27 cellular contexts compared by ENCODE assay signal in the genomic region with DNA sequence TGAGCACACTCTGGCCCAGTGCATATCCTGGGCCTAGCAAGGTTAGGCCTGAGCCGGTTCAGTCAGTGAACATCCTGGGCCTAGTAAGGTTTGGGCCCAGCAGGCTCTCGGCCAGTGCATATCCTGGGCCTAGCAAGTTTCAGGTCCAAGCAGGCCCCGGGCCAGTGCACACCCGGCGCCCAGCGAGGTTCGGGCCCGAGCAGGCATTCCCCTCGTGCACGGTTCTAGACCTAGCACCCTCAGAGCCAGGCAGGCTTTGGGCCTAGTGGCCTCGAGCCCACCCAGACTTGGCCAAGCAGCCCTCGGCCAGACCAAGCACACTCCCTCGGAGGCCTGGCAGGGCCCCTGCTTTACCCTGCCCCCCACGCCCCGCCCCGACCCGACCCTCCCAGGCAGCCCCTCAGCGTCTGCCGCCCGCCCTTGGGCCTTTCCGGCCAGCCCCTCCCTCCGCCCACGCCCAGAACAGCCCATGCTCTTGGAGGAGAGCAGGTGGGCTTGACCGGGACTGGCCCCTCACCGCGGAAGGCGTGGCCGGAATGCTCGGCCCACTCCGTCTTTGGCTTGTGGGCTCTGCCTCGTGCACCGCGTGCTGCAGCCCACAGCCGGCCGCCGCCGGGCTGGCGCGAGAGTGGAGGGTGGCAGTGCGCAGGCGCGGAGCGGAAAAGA. TPM values are rescaled to one million over a fixed set of nuclear protein-coding genes. Genes with fewer than 3 reads are reported as not detected.
"Had no signal": no experiment of that assay in that cellular context is flagged by ENCODE, and none has a peak within 500 bp of the region (broad histone marks: within the 10 kb centered on the region; RNA-seq: fewer than 3 reads in every experiment).

A gene with protein sequence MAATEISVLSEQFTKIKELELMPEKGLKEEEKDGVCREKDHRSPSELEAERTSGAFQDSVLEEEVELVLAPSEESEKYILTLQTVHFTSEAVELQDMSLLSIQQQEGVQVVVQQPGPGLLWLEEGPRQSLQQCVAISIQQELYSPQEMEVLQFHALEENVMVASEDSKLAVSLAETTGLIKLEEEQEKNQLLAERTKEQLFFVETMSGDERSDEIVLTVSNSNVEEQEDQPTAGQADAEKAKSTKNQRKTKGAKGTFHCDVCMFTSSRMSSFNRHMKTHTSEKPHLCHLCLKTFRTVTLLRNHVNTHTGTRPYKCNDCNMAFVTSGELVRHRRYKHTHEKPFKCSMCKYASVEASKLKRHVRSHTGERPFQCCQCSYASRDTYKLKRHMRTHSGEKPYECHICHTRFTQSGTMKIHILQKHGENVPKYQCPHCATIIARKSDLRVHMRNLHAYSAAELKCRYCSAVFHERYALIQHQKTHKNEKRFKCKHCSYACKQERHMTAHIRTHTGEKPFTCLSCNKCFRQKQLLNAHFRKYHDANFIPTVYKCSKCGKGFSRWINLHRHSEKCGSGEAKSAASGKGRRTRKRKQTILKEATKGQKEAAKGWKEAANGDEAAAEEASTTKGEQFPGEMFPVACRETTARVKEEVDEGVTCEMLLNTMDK (minus strand): TSS at position 630 of the 666 bp plus-strand sequence. CDS start 935 bp downstream, outside the sequence.

- H2AFZ ChIP-seq: hepatocyte had no signal

- H3K27me3 Mint-ChIP-seq: activated CD4-positive, alpha-beta T cell treated with anti-CD3 and anti-CD28 coated beads for 36 hours; activated naive CD8-positive, alpha-beta T cell treated with anti-CD3 and anti-CD28 coated beads for 36 hours; natural killer cell treated with Interleukin-12 subunit alpha and Interleukin-12 subunit beta and Interleukin-15 and Interleukin-18, amount 100 ng/mL, for 72 hours; stimulated activated memory B cell treated with anti-CD40 and anti-IgM and Interleukin-4, amounts not matched to agents 10 μg/mL and 1 μg/mL and 100 μg/mL, for 72 hours had no signal

- H3K27ac Mint-ChIP-seq: activated B cell treated with CpG ODN at 0.5 μM for 24 hours; activated CD4-positive, alpha-beta T cell treated with anti-CD3 and anti-CD28 coated beads for 36 hours; activated naive CD8-positive, alpha-beta T cell treated with anti-CD3 and anti-CD28 coated beads for 36 hours; natural killer cell treated with Interleukin-12 subunit alpha and Interleukin-12 subunit beta and Interleukin-15 and Interleukin-18, amount 100 ng/mL, for 72 hours; stimulated activated memory B cell treated with anti-CD40 and anti-IgM and Interleukin-4, amounts not matched to agents 10 μg/mL and 1 μg/mL and 100 μg/mL, for 72 hours had no signal

- H3K4me1 Mint-ChIP-seq: activated B cell treated with CpG ODN at 0.5 μM for 24 hours had no signal

- H3K27me3 ChIP-seq: hepatocyte, left lung had no signal

- H3K9me3 ChIP-seq: left lung, thoracic aorta had no signal

- H3K27ac ChIP-seq: hepatocyte, left lung, thoracic aorta had no signal

- H3K4me3 Mint-ChIP-seq: activated B cell treated with CpG ODN at 0.5 μM for 24 hours; activated CD4-positive, alpha-beta T cell treated with anti-CD3 and anti-CD28 coated beads for 36 hours; activated naive CD8-positive, alpha-beta T cell treated with anti-CD3 and anti-CD28 coated beads for 36 hours; natural killer cell treated with Interleukin-12 subunit alpha and Interleukin-12 subunit beta and Interleukin-15 and Interleukin-18, amount 100 ng/mL, for 72 hours; stimulated activated memory B cell treated with anti-CD40 and anti-IgM and Interleukin-4, amounts not matched to agents 10 μg/mL and 1 μg/mL and 100 μg/mL, for 72 hours; type B pancreatic cell had no signal

- H3K9me3 Mint-ChIP-seq: activated B cell treated with CpG ODN at 0.5 μM for 24 hours; activated naive CD8-positive, alpha-beta T cell treated with anti-CD3 and anti-CD28 coated beads for 36 hours; natural killer cell treated with Interleukin-12 subunit alpha and Interleukin-12 subunit beta and Interleukin-15 and Interleukin-18, amount 100 ng/mL, for 72 hours; stimulated activated memory B cell treated with anti-CD40 and anti-IgM and Interleukin-4, amounts not matched to agents 10 μg/mL and 1 μg/mL and 100 μg/mL, for 72 hours; type B pancreatic cell had no signal

- ATAC-seq: activated CD4-positive, alpha-beta T cell treated with anti-CD3 and anti-CD28 coated beads for 36 hours; esophagus mucosa; left lung; natural killer cell treated with Interleukin-12 subunit alpha and Interleukin-12 subunit beta and Interleukin-15 and Interleukin-18, amount 100 ng/mL, for 72 hours; sciatic nerve had no signal

- H3K4me2 ChIP-seq: hepatocyte had no signal

- H3K4me1 ChIP-seq: left lung had no signal

- H3K36me3 Mint-ChIP-seq: activated naive CD8-positive, alpha-beta T cell treated with anti-CD3 and anti-CD28 coated beads for 36 hours; natural killer cell treated with Interleukin-12 subunit alpha and Interleukin-12 subunit beta and Interleukin-15 and Interleukin-18, amount 100 ng/mL, for 72 hours; stimulated activated memory B cell treated with anti-CD40 and anti-IgM and Interleukin-4, amounts not matched to agents 10 μg/mL and 1 μg/mL and 100 μg/mL, for 72 hours; type B pancreatic cell had no signal

- H3K36me3 ChIP-seq: left lung, thoracic aorta had no signal

- H3K79me2 ChIP-seq: hepatocyte had no signal

- H3K4me3 ChIP-seq: hepatocyte, left lung, lung, thoracic aorta had no signal

- FAIRE-seq: astrocyte, frontal cortex, small intestine had no signal

- DNase-seq: activated B cell treated with CpG ODN at 0.5 μM for 24 hours; activated CD4-positive, alpha-beta T cell treated with anti-CD3 and anti-CD28 coated beads for 36 hours; activated CD4-positive, alpha-beta T cell treated with anti-CD3 and anti-CD28 coated beads, Interleukin-2, amount 50 U/mL, for 48 hours; activated naive CD4-positive, alpha-beta T cell treated with Interleukin-2 at 50 U/mL for 16 hours; activated naive CD8-positive, alpha-beta T cell treated with anti-CD3 and anti-CD28 coated beads for 36 hours; activated T-cell treated with anti-CD3 and anti-CD28 coated beads, Interleukin-2, amount 50 U/mL, for 48 hours; central memory CD4-positive, alpha-beta T cell; dermis blood vessel endothelial cell; effector CD8-positive, alpha-beta T cell; glutamatergic neuron; kidney glomerular epithelial cell; left lung; midbrain; occipital lobe; small intestine; T-helper 9 cell had no signal

RNA-seq across cellular contexts. Expression of the gene that starts here (rescaled TPM):
- total RNA-seq: activated B cell treated with CpG ODN at 0.5 μM for 24 hours; activated CD4-positive, alpha-beta T cell treated with anti-CD3 and anti-CD28 coated beads for 36 hours; activated naive CD8-positive, alpha-beta T cell treated with anti-CD3 and anti-CD28 coated beads for 36 hours; astrocyte; dermis blood vessel endothelial cell; esophagus mucosa; frontal cortex; hepatocyte; left lung; lung; natural killer cell treated with Interleukin-12 subunit alpha and Interleukin-12 subunit beta and Interleukin-15 and Interleukin-18, amount 100 ng/mL, for 72 hours; occipital lobe; T-helper 1 cell treated with Interleukin-12 subunit alpha and Interleukin-12 subunit beta and Interleukin-4 antibody, amounts not matched to agents 30 ng/mL and 1 ng/mL, for 36 hours; thoracic aorta had no signal
- polyA plus RNA-seq: hepatocyte had no signal
